In the genomic region with DNA sequence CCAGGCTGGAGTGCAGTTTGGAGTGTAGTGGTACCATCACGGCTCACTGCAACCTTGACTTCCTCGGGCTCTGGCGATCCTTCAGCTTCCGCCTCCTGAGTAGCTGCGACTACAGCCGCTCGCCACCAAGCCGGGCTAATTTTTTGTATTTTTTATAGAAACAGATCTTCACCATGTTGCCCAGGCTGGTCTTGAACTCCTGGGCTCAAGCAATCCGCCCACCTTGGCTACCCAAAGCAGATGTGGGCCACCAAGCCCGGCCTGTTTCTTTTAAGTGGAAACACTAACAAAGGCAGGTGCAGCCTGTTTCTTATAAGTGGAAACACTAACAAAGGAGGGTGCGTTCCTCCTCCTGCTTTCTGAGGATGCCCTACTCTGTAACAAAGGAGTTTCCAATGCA, we compare ENCODE assay signal across 19 cellular contexts. TPM values are rescaled to one million over a fixed set of nuclear protein-coding genes. Genes with fewer than 3 reads are reported as not detected.
A peak's percentile ranks its signal among the peaks of the same experiment; 100 is the strongest.
DNase-seq lines count a peak whose midpoint lies in the region; ATAC-seq, FAIRE-seq and TF ChIP-seq lines count a peak whose summit lies in the region.
"Had no signal": no experiment of that assay in that cellular context is flagged by ENCODE, and none has a peak within 500 bp of the region (broad histone marks: within the 10 kb centered on the region; RNA-seq: fewer than 3 reads in every experiment).

No MANE protein-coding gene starts in this region.

- no peak overlapping the region for H3K4me3 Mint-ChIP-seq in activated naive CD4-positive, alpha-beta T cell treated with anti-CD3 and anti-CD28 coated beads, Interleukin-2, amount 10 ng/mL, durations not matched to agents 7 days and 5 days
- H3K4me3 Mint-ChIP-seq: activated CD4-positive, alpha-beta T cell treated with anti-CD3 and anti-CD28 coated beads, Interleukin-2, amount 10 ng/mL, durations not matched to agents 7 days and 5 days had no signal

- H3K27ac Mint-ChIP-seq in activated naive CD4-positive, alpha-beta T cell treated with anti-CD3 and anti-CD28 coated beads, Interleukin-2, amount 10 ng/mL, durations not matched to agents 7 days and 5 days, result no peak overlapping the region
- H3K27ac Mint-ChIP-seq: activated CD4-positive, alpha-beta T cell treated with anti-CD3 and anti-CD28 coated beads, Interleukin-2, amount 10 ng/mL, durations not matched to agents 7 days and 5 days had no signal

- ATAC-seq in GM12878, result no peak

- RAD21 ChIA-PET in GM12878 (lab: Charles Lee; ENCODE audit: unreplicated experiment), result no interaction called here

- POLR2A ChIA-PET in GM12878 (lab: Charles Lee) (no interaction called here), HEK293T (lab: Yijun Ruan, JAX) (no interaction called here)

- in situ Hi-C loops in GM12878 (cut with MboI), result no loop called here

- FAIRE-seq in GM12878 (lab: Jason Lieb, UNC), result peak; percentile 59

- SMC1A ChIA-PET in GM12878 (lab: Charles Lee; ENCODE audit: uncharacterized antibody, unreplicated experiment), result interaction anchor here (0.7 to 6.6 kb wide), 4 partner anchors 8 to 36 kb away, joined by 3 to 46 read pairs (median 5); no protein-coding TSS in a partner anchor

- no peak for TF ChIP-seq EP300 in GM12878 (IDR thresholded peaks at IDR 0.05; ENCODE audit: borderline replicate concordance in 1 of 2, control insufficient read depth in 1 of 2, low read depth in 2 of 2, low read length in 2 of 2)
- TF ChIP-seq EP300 in suprapubic skin (IDR thresholded peaks at IDR 0.05), result no peak

- no peaks in the 10 kb centered on the region for H4K20me1 ChIP-seq in GM12878 (ENCODE audit: control insufficient read depth, insufficient read depth)

- no peak overlapping the region for H2AFZ ChIP-seq in GM12878 (ENCODE audit: control insufficient read depth, low read depth, low read length)
- H2AFZ ChIP-seq: PC-9 had no signal

- no peak overlapping the region for H3K4me2 ChIP-seq in GM12878 (ENCODE audit: control insufficient read depth, insufficient read depth)
- H3K4me2 ChIP-seq: PC-9 had no signal

- WGBS in GM12878 (ENCODE audit: insufficient coverage, insufficient replicate concordance, low lambda C conversion rate, missing lambda C conversion rate), result 88% methylated on average over 11 of the region's 11 CpGs
- WGBS in suprapubic skin, result 90% methylated on average over 11 of the region's 11 CpGs

- peak; percentile 3 for DNase-seq in activated naive CD4-positive, alpha-beta T cell treated with anti-CD3 and anti-CD28 coated beads, Interleukin-2, amount 10 ng/mL, durations not matched to agents 7 days and 5 days
- no peak for DNase-seq in activated naive CD4-positive, alpha-beta T cell treated with Interleukin-2 at 50 U/mL for 16 hours
- DNase-seq in NCI-H1436 treated with DMSO at 0.1 percent for 48 hours (lab: John Stamatoyannopoulos, UW) (peak; percentile 30), GM12878 (ENCODE audit: low read depth, low spot score) (no peak), suprapubic skin (ENCODE audit: low spot score in 2 of 2) (peak; percentile 13 to 38), SKM-1 treated with dmso at 0.1 percent for 144 hours (lab: John Stamatoyannopoulos, UW; ENCODE audit: unreplicated experiment) (no peak), HEK293T (ENCODE audit: extremely low spot score) (no peak)
- DNase-seq: activated CD4-positive, alpha-beta T cell treated with anti-CD3 and anti-CD28 coated beads, Interleukin-2, amount 10 ng/mL, durations not matched to agents 7 days and 5 days; activated naive CD4-positive, alpha-beta T cell treated with anti-CD3 and anti-CD28 coated beads, Interleukin-2, amount 50 U/mL, for 16 hours; activated T-cell treated with anti-CD3 and anti-CD28 coated beads, Interleukin-2, amount 50 U/mL, for 1 hour; Calu3; foreskin melanocyte; MG63; PC-9; stimulated activated CD4-positive, alpha-beta T cell treated with anti-CD3 and anti-CD28 coated beads, Interleukin-1b, Interleukin-23, amount 100 ng/mL, for 48 hours had no signal

- no TSS peak for BruUV-seq in GM12878 (replicated peaks; lab: Mats Ljungman, UMichigan)

- H3K36me3 ChIP-seq in GM12878 (ENCODE audit: control insufficient read depth in 2 of 2, insufficient read depth in 2 of 2, low read length in 1 of 2) (no peaks in the 10 kb centered on the region), suprapubic skin (no peaks in the 10 kb centered on the region)
- H3K36me3 ChIP-seq: MG63 had no signal

- peaks cover 33% of the 10 kb centered on the region for H3K4me1 ChIP-seq in GM12878 (ENCODE audit: control insufficient read depth, insufficient read depth, low read length)
- H3K4me1 ChIP-seq in suprapubic skin, result no peaks in the 10 kb centered on the region

- H3K27me3 ChIP-seq in GM12878 (replicated peaks in 1 of 2; ENCODE audit: control insufficient read depth in 2 of 2, insufficient read depth in 2 of 2, low read length in 1 of 2), result no peaks in the 10 kb centered on the region
- H3K27me3 ChIP-seq in suprapubic skin, result peaks cover 2% of the 10 kb centered on the region
- H3K27me3 ChIP-seq: MG63 had no signal

- H3K9me3 Mint-ChIP-seq in activated naive CD4-positive, alpha-beta T cell treated with anti-CD3 and anti-CD28 coated beads, Interleukin-2, amount 10 ng/mL, durations not matched to agents 7 days and 5 days, result no peaks in the 10 kb centered on the region

- H3K27me3 Mint-ChIP-seq in activated naive CD4-positive, alpha-beta T cell treated with anti-CD3 and anti-CD28 coated beads, Interleukin-2, amount 10 ng/mL, durations not matched to agents 7 days and 5 days, result peaks cover 60% of the 10 kb centered on the region

- TF ChIP-seq RAD21 in GM12878 (IDR thresholded peaks at IDR 0.05; ENCODE audit: insufficient read depth, low read depth, low read length), result no peak

- H3K4me1 Mint-ChIP-seq in activated naive CD4-positive, alpha-beta T cell treated with anti-CD3 and anti-CD28 coated beads, Interleukin-2, amount 10 ng/mL, durations not matched to agents 7 days and 5 days, result peaks cover 11% of the 10 kb centered on the region

- no peak overlapping the region for H3K9ac ChIP-seq in GM12878 (ENCODE audit: control insufficient read depth, insufficient read depth, low read length)

- H3K79me2 ChIP-seq in GM12878 (ENCODE audit: control insufficient read depth, insufficient read depth, low read length), result no peaks in the 10 kb centered on the region

- H3K27ac ChIP-seq in GM12878 (ENCODE audit: control insufficient read depth, insufficient read depth) (no peak overlapping the region), suprapubic skin (no peak overlapping the region)
- H3K27ac ChIP-seq: coronary artery, epithelial cell of prostate, PC-9 had no signal

- CTCF ChIA-PET in activated naive CD4-positive, alpha-beta T cell treated with anti-CD3 and anti-CD28 coated beads, Interleukin-2, amount 10 ng/mL, durations not matched to agents 7 days and 5 days (lab: Charles Lee), result interaction anchor here (1.1 kb wide), 1 partner anchor 175 kb away, joined by 3 read pairs; no protein-coding TSS in a partner anchor
- CTCF ChIA-PET in GM12878 (lab: Yijun Ruan, JAX) (interaction anchor here (0.7 to 1.8 kb wide), 2 partner anchors 25 to 1681 kb away, joined by 3 to 5 read pairs; no protein-coding TSS in a partner anchor), HEK293T (lab: Yijun Ruan, JAX) (interaction anchor here (0.7 to 1.3 kb wide), 2 partner anchors 14 to 25 kb away, joined by 3 to 4 read pairs; no protein-coding TSS in a partner anchor)

- TF ChIP-seq CTCF in GM12878 (IDR thresholded peaks at IDR 0.05 in 2 of 3, conservative IDR thresholded peaks at IDR 0.05 in 1 of 3; ENCODE audit: control insufficient read depth in 2 of 3, extremely low read depth in 1 of 3, insufficient read depth in 1 of 3, low read depth in 3 of 3, low read length in 3 of 3) (no peak), suprapubic skin (IDR thresholded peaks at IDR 0.05) (no peak)

- intact Hi-C loops in GM12878 (cut with micrococcal nuclease; ENCODE audit: unreplicated experiment), result no loop called here

- H3K36me3 Mint-ChIP-seq in activated naive CD4-positive, alpha-beta T cell treated with anti-CD3 and anti-CD28 coated beads, Interleukin-2, amount 10 ng/mL, durations not matched to agents 7 days and 5 days, result peaks cover 2% of the 10 kb centered on the region

- H3K9me3 ChIP-seq in GM12878 (replicated peaks; ENCODE audit: control insufficient read depth, insufficient read depth, low read length) (no peaks in the 10 kb centered on the region), suprapubic skin (no peaks in the 10 kb centered on the region)
- H3K9me3 ChIP-seq: MG63 had no signal

- H3K4me3 ChIP-seq in GM12878, result no peak overlapping the region
- H3K4me3 ChIP-seq in suprapubic skin, result no peak overlapping the region
- H3K4me3 ChIP-seq: coronary artery, MG63, PC-9 had no signal

- TF ChIP-seq POLR2A in GM12878 (IDR thresholded peaks at IDR 0.05; ENCODE audit: low read depth, low read length) (no peak), suprapubic skin (IDR thresholded peaks at IDR 0.05) (no peak)

TF ChIP-seq in GM12878, 131 proteins besides CTCF, POLR2A, EP300 and RAD21 (continues in another document):
- no peak for TF ChIP-seq SMARCA5 (IDR thresholded peaks at IDR 0.05)

TF ChIP-seq in HEK293T, 16 proteins besides CTCF, POLR2A, EP300 and RAD21 (continues in another document):
- TF ChIP-seq SUZ12 (IDR thresholded peaks at IDR 0.05), result no peak
- TF ChIP-seq L3MBTL2 (conservative IDR thresholded peaks at IDR 0.05), result no peak
- TF ChIP-seq FOXK2 (IDR thresholded peaks at IDR 0.05), result no peak
- no peak for TF ChIP-seq HDGF (IDR thresholded peaks at IDR 0.05; ENCODE audit: borderline replicate concordance)
- TF ChIP-seq FOXM1 (IDR thresholded peaks at IDR 0.05; ENCODE audit: borderline replicate concordance), result no peak
- TF ChIP-seq LEF1 (IDR thresholded peaks at IDR 0.05; ENCODE audit: borderline replicate concordance), result no peak
- no peak for TF ChIP-seq ZNF384 (IDR thresholded peaks at IDR 0.05)
- no peak for TF ChIP-seq BHLHE40 (IDR thresholded peaks at IDR 0.05; ENCODE audit: borderline replicate concordance)

RNA-seq across cellular contexts. Expression of a gene that starts 18.2 kb away (rescaled TPM):
- total RNA-seq in GM12878 (2013; cell fraction: nucleolus; rRNA removed), result 13.7 and 18.8 TPM in 2 replicates
- 1.1 and 1.9 TPM in 2 replicates for total RNA-seq in GM12878 (2014; rRNA removed)
- total RNA-seq in GM12878 (2014; rRNA removed; fragmentation: Illumina TruSeq; extraction: Trizol), result 1.1 and 1.4 TPM in 2 replicates
- 1.5 and 1.8 TPM in 2 replicates for total RNA-seq in GM12878 (2021)
- polyA plus RNA-seq in GM12878 (2011; ENCODE audit: low read depth), result 1.3 TPM
- polyA plus RNA-seq in GM12878 (2011; rRNA removed), result 5.5 and 15.7 TPM in 2 replicates
- 22.9 and 31.0 TPM in 2 replicates for polyA plus RNA-seq in GM12878 (2011; cell fraction: cytosol; rRNA removed)
- 9.8 and 13.4 TPM in 2 replicates for polyA plus RNA-seq in GM12878 (2011; cell fraction: nucleus; rRNA removed)
- polyA plus RNA-seq in GM12878 (2012), result 1.2 and 1.3 TPM in 2 replicates
- 0.84 and 2.6 TPM in 2 replicates for polyA plus RNA-seq in GM12878 (2014; fragmentation: Illumina TruSeq; extraction: Trizol)
- polyA plus RNA-seq in GM12878 (2014; fragmentation: Nextera tagmentation; extraction: Ambion mirVana), result 1 to 10 TPM; 1.7 to 1.9 TPM
- 0.97 and 1.3 TPM in 2 replicates for polyA plus RNA-seq in GM12878 (2014; rRNA removed)
- polyA plus RNA-seq in GM12878 (2016; fragmentation: Nextera tagmentation; extraction: Ambion mirVana), result under 1 TPM; 0.88 to 1.00 TPM
- 24.3 and 26.7 TPM in 2 replicates for polyA minus RNA-seq in GM12878 (2011; rRNA and poly(A)+ RNA removed)
- polyA minus RNA-seq in GM12878 (2011; cell fraction: cytosol; rRNA and poly(A)+ RNA removed), result 9.3 and 10.8 TPM in 2 replicates
- polyA minus RNA-seq in GM12878 (2011; cell fraction: nucleus; rRNA and poly(A)+ RNA removed), result 5.0 and 7.0 TPM in 2 replicates
- total RNA-seq in suprapubic skin, result 1 to 10 TPM in 1 of 4 donors, under 1 TPM in 2, not detected in 1; 0.34 to 2.5 (median 0.70) TPM
- total RNA-seq: Calu3, NCI-H460, osteoblast, PC-9 had no signal

Comparison
In these comparisons a context has a peak if more than half of its experiments do, and no peak if none do; other contexts are left out.
1. DNase-seq: peak in activated naive CD4-positive, alpha-beta T cell treated with anti-CD3 and anti-CD28 coated beads, Interleukin-2, amount 10 ng/mL, durations not matched to agents 7 days and 5 days (single experiment), NCI-H1436 treated with DMSO at 0.1 percent for 48 hours (single experiment) and suprapubic skin (2 of 2); none in activated naive CD4-positive, alpha-beta T cell treated with Interleukin-2 at 50 U/mL for 16 hours (single experiment), GM12878 (single experiment), SKM-1 treated with dmso at 0.1 percent for 144 hours (single experiment) and HEK293T (single experiment).